ENCODE assay signal across 8 cellular contexts in the genomic region with DNA sequence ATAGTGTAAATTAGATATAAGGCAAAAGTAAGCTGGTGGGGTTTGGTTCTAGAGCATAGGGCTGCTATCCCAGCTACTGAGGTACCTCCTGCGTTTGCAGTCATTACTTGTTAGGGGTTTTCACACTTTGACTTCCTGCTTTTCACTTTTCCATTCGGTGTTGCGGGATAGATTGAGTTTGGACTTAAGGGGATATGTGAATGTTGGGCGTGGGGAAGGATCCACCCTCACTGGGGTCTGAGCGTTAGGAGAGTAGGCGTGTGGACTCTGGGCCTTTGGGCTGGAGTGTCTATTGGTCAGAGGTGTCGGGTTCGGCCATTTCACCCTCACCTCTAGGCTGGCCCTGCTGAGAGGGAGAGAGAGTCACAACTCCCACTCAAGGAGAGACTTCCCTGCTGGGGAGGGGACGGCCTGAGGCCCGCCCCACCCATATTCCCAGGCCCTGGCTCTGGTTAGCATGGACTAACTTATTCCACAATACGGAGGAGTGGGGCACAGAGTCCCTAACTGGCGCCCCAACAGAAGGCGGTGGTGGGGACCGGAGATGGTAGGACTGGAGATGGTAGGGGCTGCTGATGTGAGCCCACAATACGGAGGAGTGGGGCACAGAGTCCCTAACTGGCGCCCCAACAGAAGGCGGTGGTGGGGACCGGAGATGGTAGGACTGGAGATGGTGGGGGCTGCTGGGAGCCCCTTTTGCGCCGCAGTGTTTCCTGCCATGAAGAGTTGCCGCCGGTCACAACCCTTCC. TPM values are rescaled to one million over a fixed set of nuclear protein-coding genes. Genes with fewer than 3 reads are reported as not detected.
DNase-seq lines count a peak whose midpoint lies in the region; ATAC-seq, FAIRE-seq and TF ChIP-seq lines count a peak whose summit lies in the region.

No MANE protein-coding gene starts in this region.

- CTCF ChIA-PET in activated B cell treated with CpG ODN at 0.5 μM for 24 hours (lab: Charles Lee): no interaction called here

- H3K4me1 ChIP-seq in GM23248 (ENCODE audit: insufficient read depth): peaks cover 14% of the 10 kb centered on the region
- peaks cover 0 to 54% (median 29%) of the 10 kb centered on the region in 3 donors for H3K4me1 ChIP-seq in gastroesophageal sphincter
- H3K4me1 ChIP-seq in skeletal muscle satellite cell (ENCODE audit: control insufficient read depth, insufficient read depth, low read length): peaks cover 39% of the 10 kb centered on the region

- H3K27me3 ChIP-seq in GM23248 (replicated peaks; ENCODE audit: insufficient read depth) (no peaks in the 10 kb centered on the region), gastroesophageal sphincter (peaks cover 10% of the 10 kb centered on the region), skeletal muscle satellite cell (ENCODE audit: control insufficient read depth, insufficient read depth, low read length) (no peaks in the 10 kb centered on the region)

- peak overlapping the region; percentile 79 for H3K4me2 ChIP-seq in GM23248 (ENCODE audit: unreplicated experiment)
- H3K4me2 ChIP-seq in skeletal muscle satellite cell (ENCODE audit: low read length): peak overlapping the region; percentile 100

- no peaks in the 10 kb centered on the region for H3K9me3 Mint-ChIP-seq in activated B cell treated with CpG ODN at 0.5 μM for 24 hours

- peak overlapping the region; percentile 88 for H3K4me3 ChIP-seq in GM23248
- peak overlapping the region; percentile 83 to 96 for H3K4me3 ChIP-seq in gastroesophageal sphincter
- peak overlapping the region; percentile 91 for H3K4me3 ChIP-seq in skeletal muscle satellite cell (ENCODE audit: low read length)

- H3K36me3 ChIP-seq in GM23248 (ENCODE audit: low read depth) (no peaks in the 10 kb centered on the region), gastroesophageal sphincter (peaks cover 0 to 4% of the 10 kb centered on the region in 2 donors), skeletal muscle satellite cell (ENCODE audit: insufficient read depth, low read length) (peaks cover 4% of the 10 kb centered on the region)

- peaks cover 26% of the 10 kb centered on the region for H3F3A ChIP-seq in GM23248 (ENCODE audit: insufficient read depth)

- no peak for TF ChIP-seq EP300 in gastroesophageal sphincter (IDR thresholded peaks at IDR 0.05)

- H3K79me2 ChIP-seq in GM23248 (ENCODE audit: insufficient read depth): peaks cover 32% of the 10 kb centered on the region

- peak overlapping the region; percentile 80 for H2AFZ ChIP-seq in GM23248

- H3K4me3 Mint-ChIP-seq in activated B cell treated with CpG ODN at 0.5 μM for 24 hours: peak overlapping the region; percentile 94

- H3K9me3 ChIP-seq in GM23248 (ENCODE audit: low read depth) (no peaks in the 10 kb centered on the region), gastroesophageal sphincter (no peaks in the 10 kb centered on the region), skeletal muscle satellite cell (replicated peaks; ENCODE audit: low read length) (no peaks in the 10 kb centered on the region)

- H3K27ac Mint-ChIP-seq in activated B cell treated with CpG ODN at 0.5 μM for 24 hours: no peak overlapping the region

- no peak overlapping the region for H3K27ac ChIP-seq in GM23248
- H3K27ac ChIP-seq in gastroesophageal sphincter: peak overlapping the region in 1 of 4 donors; percentile 87

- TF ChIP-seq CTCF in activated B cell treated with CpG ODN at 0.5 μM for 24 hours (IDR thresholded peaks at IDR 0.05) (no peak), gastroesophageal sphincter (IDR thresholded peaks at IDR 0.05) (no peak)

- intact Hi-C loops in activated B cell treated with CpG ODN at 0.5 μM for 24 hours (cut with micrococcal nuclease): loop anchor here (2.0 to 10.0 kb wide), 6 partner anchors 111 to 283 kb away; partner anchors contain the start of genes EBF4, FASTKD5, MRPS26 and NOP56

- no peak for FAIRE-seq in HTR-8/SVneo (lab: Jason Lieb, UNC)

- POLR2A ChIA-PET in activated B cell treated with CpG ODN at 0.5 μM for 24 hours (lab: Charles Lee): interaction anchor here (1.1 to 2.3 kb wide), 2 partner anchors 32 to 537 kb away, joined by 3 to 17 read pairs; partner anchors contain the start of genes PCED1A and VPS16

- in situ Hi-C loops in GM23248 (cut with MboI): no loop called here

- 48 to 50% methylated on average over 16 to 21 of the region's 22 CpGs for WGBS in GM23248 (ENCODE audit: low coverage in 1 of 2, low lambda C conversion rate in 2 of 2, missing lambda C conversion rate in 2 of 2), 2 experiments
- WGBS in gastroesophageal sphincter (ENCODE audit: low coverage in 1 of 2), 2 donors: 18 to 47% methylated on average over 2 to 4 of the region's 22 CpGs

- no peaks in the 10 kb centered on the region for H3K9me2 ChIP-seq in GM23248 (ENCODE audit: insufficient read depth)

- H4K20me1 ChIP-seq in GM23248 (ENCODE audit: insufficient read depth): no peaks in the 10 kb centered on the region

- peaks cover 4% of the 10 kb centered on the region for H3K27me3 Mint-ChIP-seq in activated B cell treated with CpG ODN at 0.5 μM for 24 hours

- H3K4me1 Mint-ChIP-seq in activated B cell treated with CpG ODN at 0.5 μM for 24 hours: peaks cover 35% of the 10 kb centered on the region

- peaks cover 5% of the 10 kb centered on the region for H3K36me3 Mint-ChIP-seq in activated B cell treated with CpG ODN at 0.5 μM for 24 hours (ENCODE audit: low read depth)

- no peak for TF ChIP-seq POLR2A in gastroesophageal sphincter (IDR thresholded peaks at IDR 0.05)

- no peak for DNase-seq in GM23248
- no peak for DNase-seq in activated B cell treated with CpG ODN at 0.5 μM for 24 hours
- DNase-seq in AG08396 (ENCODE audit: low spot score): no peak
- no peak for DNase-seq in effector CD4-positive, alpha-beta T cell
- no peak for DNase-seq in stimulated activated CD4-positive, alpha-beta T cell treated with anti-CD3 and anti-CD28 coated beads, Interleukin-15, amount 100 ng/mL, for 24 hours
- no peak for DNase-seq in HTR-8/SVneo (ENCODE audit: insufficient read length, low spot score)

- ATAC-seq in activated B cell treated with CpG ODN at 0.5 μM for 24 hours (ENCODE audit: low read depth) (no peak), gastroesophageal sphincter (no peak)

- H3K9ac ChIP-seq in GM23248 (peak overlapping the region; percentile 86; the same call in 1 of the 2 replicates), skeletal muscle satellite cell (ENCODE audit: low read depth, low read length) (peak overlapping the region; percentile 2)

RNA-seq across cellular contexts. Expression of gene PTPRA, which starts 1.6 kb away (rescaled TPM):
- total RNA-seq in GM23248 (2014; rRNA removed; shearing (Covaris generic)): 27.4 and 50.8 TPM in 2 replicates
- 37.4 and 37.9 TPM in 2 replicates for polyA plus RNA-seq in GM23248 (2016; fragmentation: Nextera tagmentation; extraction: Ambion mirVana)
- total RNA-seq in activated B cell treated with CpG ODN at 0.5 μM for 24 hours (43.6 and 46.7 TPM in 2 replicates), gastroesophageal sphincter (10 to 100 TPM; 54.1 to 85.4 (median 67.0) TPM)
- 19.3 and 31.7 TPM in 2 replicates for total RNA-seq in skeletal muscle satellite cell (2012; rRNA removed)

RNA-seq across cellular contexts. Expression of gene VPS16, which starts 31.2 kb away (rescaled TPM):
- 35.2 and 36.2 TPM in 2 replicates for total RNA-seq in GM23248 (2014; rRNA removed; shearing (Covaris generic))
- 23.0 and 24.2 TPM in 2 replicates for polyA plus RNA-seq in GM23248 (2016; fragmentation: Nextera tagmentation; extraction: Ambion mirVana)
- total RNA-seq in activated B cell treated with CpG ODN at 0.5 μM for 24 hours (54.7 and 56.9 TPM in 2 replicates), gastroesophageal sphincter (10 to 100 TPM; 22.1 to 44.0 (median 30.7) TPM)
- total RNA-seq in skeletal muscle satellite cell (2012; rRNA removed): 29.9 and 34.9 TPM in 2 replicates

RNA-seq across cellular contexts. Expression of gene PCED1A, which starts 31.3 kb away (rescaled TPM):
- 36.8 and 39.2 TPM in 2 replicates for total RNA-seq in GM23248 (2014; rRNA removed; shearing (Covaris generic))
- 17.3 and 20.7 TPM in 2 replicates for polyA plus RNA-seq in GM23248 (2016; fragmentation: Nextera tagmentation; extraction: Ambion mirVana)
- total RNA-seq in activated B cell treated with CpG ODN at 0.5 μM for 24 hours (53.2 and 59.1 TPM in 2 replicates), gastroesophageal sphincter (10 to 100 TPM; 13.8 to 23.2 (median 16.7) TPM)
- total RNA-seq in skeletal muscle satellite cell (2012; rRNA removed): 14.0 and 20.8 TPM in 2 replicates

RNA-seq across cellular contexts. Expression of gene TMEM239, which starts 55.6 kb away (rescaled TPM):
- not detected in 2 replicates for total RNA-seq in GM23248 (2014; rRNA removed; shearing (Covaris generic))
- not detected in 2 replicates for polyA plus RNA-seq in GM23248 (2016; fragmentation: Nextera tagmentation; extraction: Ambion mirVana)
- total RNA-seq in activated B cell treated with CpG ODN at 0.5 μM for 24 hours: not detected in 2 replicates
- total RNA-seq in gastroesophageal sphincter: under 1 TPM in 1 of 4 donors, not detected in 3; 0.15 TPM
- not detected in 2 replicates for total RNA-seq in skeletal muscle satellite cell (2012; rRNA removed)

RNA-seq across cellular contexts. Expression of gene C20orf141, which starts 56.9 kb away (rescaled TPM):
- total RNA-seq in GM23248 (2014; rRNA removed; shearing (Covaris generic)): not detected in 2 replicates
- not detected in 2 replicates for polyA plus RNA-seq in GM23248 (2016; fragmentation: Nextera tagmentation; extraction: Ambion mirVana)
- total RNA-seq in activated B cell treated with CpG ODN at 0.5 μM for 24 hours (not detected in 2 replicates), gastroesophageal sphincter (not detected)
- total RNA-seq in skeletal muscle satellite cell (2012; rRNA removed): not detected in 2 replicates
